11 cellular contexts compared by ENCODE assay signal in the genomic region with DNA sequence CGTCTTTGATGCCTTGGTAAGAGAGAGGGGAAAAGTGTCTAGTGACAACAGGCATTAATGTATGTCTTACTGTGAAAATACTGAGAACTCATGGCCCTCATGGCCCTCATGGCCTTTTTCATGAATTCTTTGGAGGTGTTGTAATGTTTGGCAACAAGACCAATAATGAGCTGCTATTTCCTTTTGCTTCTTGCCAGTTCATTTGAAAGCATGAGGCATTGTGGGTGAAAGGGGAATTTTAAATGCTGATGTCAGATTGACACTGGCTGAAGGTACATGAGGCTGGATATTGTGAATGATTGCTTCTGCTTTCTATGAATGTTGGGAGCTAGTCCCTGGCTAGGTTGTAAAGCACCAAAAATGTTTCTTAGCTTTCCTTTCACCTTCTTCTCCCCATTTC.
A peak's percentile ranks its signal among the peaks of the same experiment; 100 is the strongest.
DNase-seq lines count a peak whose midpoint lies in the region; ATAC-seq, FAIRE-seq and TF ChIP-seq lines count a peak whose summit lies in the region.
"Had no signal": no experiment of that assay in that cellular context is flagged by ENCODE, and none has a peak within 500 bp of the region (broad histone marks: within the 10 kb centered on the region; RNA-seq: fewer than 3 reads in every experiment).

No MANE protein-coding gene starts in this region.

- peaks cover 13% of the 10 kb centered on the region for H3F3A ChIP-seq in PC-9 (ENCODE audit: insufficient read depth, low read depth)

- POLR2A ChIA-PET in PC-9 (lab: Charles Lee; ENCODE audit: unreplicated experiment) (interaction anchor here (0.6 kb wide), 1 partner anchor 31 kb away, joined by 4 read pairs; no protein-coding TSS in a partner anchor), endothelial cell of umbilical vein (lab: Charles Lee) (no interaction called here)

- CTCF ChIA-PET in PC-9 (lab: Charles Lee) (no interaction called here), endothelial cell of umbilical vein (lab: Charles Lee) (interaction anchor here (0.8 to 2.3 kb wide), 5 partner anchors 9 to 264 kb away, joined by 3 to 9 read pairs (median 7); partner anchors contain the start of gene INSYN2B)

- H3K36me3 ChIP-seq in PC-9 (ENCODE audit: low read depth) (no peaks in the 10 kb centered on the region), endothelial cell of umbilical vein (ENCODE audit: control insufficient read depth in 2 of 2, extremely low read depth in 1 of 2, insufficient read depth in 2 of 2, low read length in 2 of 2) (no peaks in the 10 kb centered on the region), vagina (no peaks in the 10 kb centered on the region)
- H3K36me3 ChIP-seq: pancreas, thyroid gland had no signal

- no peaks in the 10 kb centered on the region for H3K27me3 ChIP-seq in PC-9 (ENCODE audit: insufficient read depth, low read depth)
- H3K27me3 ChIP-seq in endothelial cell of umbilical vein (ENCODE audit: control insufficient read depth in 2 of 2, insufficient read depth in 2 of 2, low read length in 2 of 2) = no peaks in the 10 kb centered on the region
- H3K27me3 ChIP-seq in vagina = no peaks in the 10 kb centered on the region
- H3K27me3 ChIP-seq: thyroid gland had no signal

- H3K79me2 ChIP-seq in PC-9 (ENCODE audit: low read depth) (no peaks in the 10 kb centered on the region), endothelial cell of umbilical vein (ENCODE audit: control insufficient read depth, insufficient read depth, low read length) (no peaks in the 10 kb centered on the region)

- H3K9me3 ChIP-seq in PC-9 (ENCODE audit: insufficient read depth, low read depth) = peaks cover 16% of the 10 kb centered on the region; the same call in 1 of the 2 replicates
- H3K9me3 ChIP-seq in endothelial cell of umbilical vein (replicated peaks; ENCODE audit: control insufficient read depth, insufficient read depth, low read length) = no peaks in the 10 kb centered on the region
- no peaks in the 10 kb centered on the region for H3K9me3 ChIP-seq in vagina
- H3K9me3 ChIP-seq: pancreas, thyroid gland had no signal

- no peaks in the 10 kb centered on the region for H3K9me1 ChIP-seq in endothelial cell of umbilical vein (replicated peaks; ENCODE audit: control insufficient read depth, extremely low read depth, insufficient read depth, low read length)

- FAIRE-seq in endothelial cell of umbilical vein (lab: Jason Lieb, UNC) = no peak
- FAIRE-seq: pancreas had no signal

- TF ChIP-seq POLR2A in endothelial cell of umbilical vein (IDR thresholded peaks at IDR 0.05; ENCODE audit: low read depth, low read length) (no peak), vagina (IDR thresholded peaks at IDR 0.05) (no peak)

- no peak for TF ChIP-seq CTCF in PC-9 (conservative IDR thresholded peaks at IDR 0.05)
- no peak for TF ChIP-seq CTCF in endothelial cell of umbilical vein (IDR thresholded peaks at IDR 0.05; ENCODE audit: extremely low read depth in 1 of 2, insufficient read depth in 1 of 2, low read depth in 1 of 2, low read length in 2 of 2)
- no peak for TF ChIP-seq CTCF in omental fat pad (IDR thresholded peaks at IDR 0.05)
- no peak for TF ChIP-seq CTCF in vagina (IDR thresholded peaks at IDR 0.05)

- intact Hi-C loops in PC-9 (cut with micrococcal nuclease; ENCODE audit: unreplicated experiment) = no loop called here
- intact Hi-C loops in endothelial cell of umbilical vein (cut with micrococcal nuclease) = no loop called here
- intact Hi-C loops in vagina (cut with DNase I) = no loop called here

- no peak overlapping the region for H2AFZ ChIP-seq in PC-9
- H2AFZ ChIP-seq in endothelial cell of umbilical vein (ENCODE audit: low read depth, low read length) = peak overlapping the region; percentile 49

- BruUV-seq in PC-9 (replicated peaks; lab: Mats Ljungman, UMichigan) (no TSS peak), endothelial cell of umbilical vein (replicated peaks; lab: Mats Ljungman, UMichigan) (no TSS peak)

- H3K4me3 ChIP-seq in PC-9 = no peak overlapping the region
- H3K4me3 ChIP-seq in endothelial cell of umbilical vein (replicated peaks in 1 of 3; ENCODE audit: insufficient read depth in 1 of 3, low read depth in 1 of 3, low read length in 3 of 3) = no peak overlapping the region
- H3K4me3 ChIP-seq in vagina = no peak overlapping the region
- H3K4me3 ChIP-seq: pancreas, thyroid gland had no signal

- no peak overlapping the region for H3K9ac ChIP-seq in endothelial cell of umbilical vein (replicated peaks; ENCODE audit: extremely low read depth, insufficient read depth, low read length)

- ATAC-seq in omental fat pad (ENCODE audit: low FRiP score) (peak; percentile 31), HG02840 (IDR thresholded peaks at IDR 0.05; ENCODE audit: low FRiP score, unreplicated experiment) (no peak), GM19397 (IDR thresholded peaks at IDR 0.05; ENCODE audit: unreplicated experiment) (no peak)
- ATAC-seq: Right ventricle myocardium inferior, WTC11 had no signal

- dilution Hi-C loops in endothelial cell of umbilical vein (cut with MboI; ENCODE audit: extremely low pct_ligation_motif_present, low sequenced_read_pairs) = no loop called here

- H4K20me1 ChIP-seq in PC-9 (ENCODE audit: insufficient read depth) (no peaks in the 10 kb centered on the region), endothelial cell of umbilical vein (replicated peaks; ENCODE audit: control insufficient read depth, extremely low read depth, insufficient read depth, low read length) (no peaks in the 10 kb centered on the region)

- peaks cover 15% of the 10 kb centered on the region for H3K4me1 ChIP-seq in PC-9 (replicated peaks; ENCODE audit: insufficient read depth)
- peaks cover 19% of the 10 kb centered on the region for H3K4me1 ChIP-seq in endothelial cell of umbilical vein (ENCODE audit: control insufficient read depth, extremely low read depth, insufficient read depth, low read length)
- H3K4me1 ChIP-seq in vagina = no peaks in the 10 kb centered on the region
- H3K4me1 ChIP-seq: pancreas had no signal

- H3K27ac ChIP-seq in PC-9 (peak overlapping the region; percentile 48; the same call in 1 of the 2 replicates), endothelial cell of umbilical vein (ENCODE audit: insufficient read depth, low read depth, low read length) (peak overlapping the region; percentile 21), vagina (no peak overlapping the region)
- H3K27ac ChIP-seq: pancreas, thyroid gland had no signal

- DNase-seq in EL (peak; percentile 80), PC-9 (peak in 1 of 2 experiments; percentile 56), endothelial cell of umbilical vein (ENCODE audit: low read depth, low spot score) (peak; percentile 88), omental fat pad (ENCODE audit: low spot score) (no peak), vagina (ENCODE audit: extremely low spot score in 2 of 2) (no peak)
- DNase-seq: pancreas, thyroid gland had no signal

- H3K9me2 ChIP-seq in PC-9 (ENCODE audit: insufficient read depth) = no peaks in the 10 kb centered on the region; the same call in 1 of the 2 replicates

- H3K4me2 ChIP-seq in PC-9 = no peak overlapping the region; the same call in 1 of the 2 replicates
- no peak overlapping the region for H3K4me2 ChIP-seq in endothelial cell of umbilical vein (ENCODE audit: insufficient read depth, low read length)

TF ChIP-seq in endothelial cell of umbilical vein, 7 proteins besides CTCF, POLR2A, EP300 and RAD21:
- TF ChIP-seq EZH2 (IDR thresholded peaks at IDR 0.05; ENCODE audit: borderline replicate concordance, low read depth, low read length, severe bottlenecking) = no peak
- TF ChIP-seq POLR2AphosphoS5 (IDR thresholded peaks at IDR 0.05; ENCODE audit: insufficient read depth, low read depth, low read length) = peak; percentile 21
- peak; percentile 76 for TF ChIP-seq JUN (IDR thresholded peaks at IDR 0.05; ENCODE audit: borderline replicate concordance, insufficient read depth, insufficient read length, low read depth)

Comparison
In these comparisons a context has a peak if more than half of its experiments do, and no peak if none do; other contexts are left out.
1. DNase-seq: peak in EL (single experiment) and endothelial cell of umbilical vein (single experiment); none in omental fat pad (single experiment) and vagina (0 of 2).